8 cellular contexts compared by ENCODE assay signal in the genomic region with DNA sequence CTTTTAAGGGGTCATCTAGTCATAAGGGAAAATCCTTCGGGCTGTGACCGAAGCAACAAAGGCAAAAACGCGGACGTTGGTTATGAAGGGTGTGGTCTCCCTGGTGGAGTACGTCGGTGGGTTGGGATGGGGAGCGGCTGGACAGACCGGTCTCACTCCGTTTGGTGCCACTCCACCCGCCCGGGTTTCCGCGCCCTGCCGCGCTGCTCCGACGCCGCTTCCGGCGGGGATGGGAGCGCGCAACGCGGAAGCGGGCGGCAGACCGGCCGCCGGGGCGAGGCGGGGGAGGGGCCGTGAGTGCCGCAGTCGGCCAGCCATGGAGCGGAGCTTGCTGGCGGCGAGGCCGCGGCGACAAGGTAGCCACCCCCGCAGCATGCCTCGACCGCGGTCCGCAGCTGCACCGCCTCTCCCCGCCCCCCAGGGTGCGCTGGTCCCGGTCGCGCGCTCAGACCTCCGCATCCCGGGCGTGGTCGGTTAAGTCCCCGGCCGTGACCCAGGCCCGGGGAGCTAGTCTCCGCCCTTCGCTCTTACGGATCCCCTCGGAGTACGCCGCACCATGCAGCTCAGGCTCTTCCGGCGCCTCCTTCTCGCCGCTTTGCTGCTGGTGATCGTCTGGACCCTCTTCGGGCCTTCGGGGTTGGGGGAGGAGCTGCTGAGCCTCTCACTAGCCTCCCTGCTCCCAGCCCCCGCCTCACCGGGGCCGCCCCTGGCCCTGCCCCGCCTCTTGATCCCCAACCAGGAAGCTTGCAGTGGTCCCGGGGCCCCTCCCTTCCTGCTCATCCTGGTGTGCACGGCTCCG. TPM values are rescaled to one million over a fixed set of nuclear protein-coding genes. Genes with fewer than 3 reads are reported as not detected.
DNase-seq lines count a peak whose midpoint lies in the region; ATAC-seq and TF ChIP-seq lines count a peak whose summit lies in the region.

A gene with protein sequence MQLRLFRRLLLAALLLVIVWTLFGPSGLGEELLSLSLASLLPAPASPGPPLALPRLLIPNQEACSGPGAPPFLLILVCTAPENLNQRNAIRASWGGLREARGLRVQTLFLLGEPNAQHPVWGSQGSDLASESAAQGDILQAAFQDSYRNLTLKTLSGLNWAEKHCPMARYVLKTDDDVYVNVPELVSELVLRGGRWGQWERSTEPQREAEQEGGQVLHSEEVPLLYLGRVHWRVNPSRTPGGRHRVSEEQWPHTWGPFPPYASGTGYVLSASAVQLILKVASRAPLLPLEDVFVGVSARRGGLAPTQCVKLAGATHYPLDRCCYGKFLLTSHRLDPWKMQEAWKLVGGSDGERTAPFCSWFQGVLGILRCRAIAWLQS (plus strand): TSS at position 260 of the 799 bp plus-strand sequence. CDS start 297 bp downstream, at position 557.

- ATAC-seq in GM21367 (IDR thresholded peaks at IDR 0.05; ENCODE audit: unreplicated experiment): peak; percentile 51
- ATAC-seq in Right ventricle myocardium inferior: peak; percentile 69
- peak; percentile 85 for ATAC-seq in upper lobe of right lung

- no peaks in the 10 kb centered on the region for H3K9me3 Mint-ChIP-seq in activated naive CD8-positive, alpha-beta T cell (ENCODE audit: low read depth)
- H3K9me3 Mint-ChIP-seq in osteocyte (ENCODE audit: unreplicated experiment): no peaks in the 10 kb centered on the region

- peaks cover 52% of the 10 kb centered on the region for H3K4me1 ChIP-seq in upper lobe of right lung

- H3K27me3 Mint-ChIP-seq in activated naive CD8-positive, alpha-beta T cell: no peaks in the 10 kb centered on the region
- H3K27me3 Mint-ChIP-seq in osteocyte (ENCODE audit: unreplicated experiment): no peaks in the 10 kb centered on the region

- H3K27ac ChIP-seq in SK-N-MC (peak within 1 kb of the TSS; percentile 84), upper lobe of right lung (peak within 1 kb of the TSS; percentile 93)

- H3K9ac ChIP-seq in SK-N-MC (ENCODE audit: insufficient read length): peak within 1 kb of the TSS; percentile 63

- H3K4me3 ChIP-seq in SK-N-MC (peak within 1 kb of the TSS; percentile 99), upper lobe of right lung (peak within 1 kb of the TSS; percentile 80)

- H3K27me3 ChIP-seq in upper lobe of right lung: no peaks in the 10 kb centered on the region

- H3K36me3 Mint-ChIP-seq in activated naive CD8-positive, alpha-beta T cell: peaks cover 23% of the 10 kb centered on the region
- peaks cover 30% of the 10 kb centered on the region for H3K36me3 Mint-ChIP-seq in osteocyte (ENCODE audit: unreplicated experiment)

- peaks cover 54% of the 10 kb centered on the region for H3K36me3 ChIP-seq in SK-N-MC (ENCODE audit: insufficient read depth, low read length)
- H3K36me3 ChIP-seq in upper lobe of right lung: peaks cover 51% of the 10 kb centered on the region

- H3K27ac Mint-ChIP-seq in activated naive CD8-positive, alpha-beta T cell: peak within 1 kb of the TSS; percentile 88
- H3K27ac Mint-ChIP-seq in osteocyte (ENCODE audit: unreplicated experiment): peak within 1 kb of the TSS; percentile 94

- H3K9me3 ChIP-seq in SK-N-MC (ENCODE audit: low read depth, low read length) (no peaks in the 10 kb centered on the region), upper lobe of right lung (no peaks in the 10 kb centered on the region)

- peak within 1 kb of the TSS; percentile 96 for H3K4me3 Mint-ChIP-seq in activated naive CD8-positive, alpha-beta T cell
- H3K4me3 Mint-ChIP-seq in osteocyte (ENCODE audit: unreplicated experiment): peak within 1 kb of the TSS; percentile 84

- DNase-seq in DMS53 (lab: John Stamatoyannopoulos, UW) (peak; percentile 96), HuH-7.5 (ENCODE audit: low spot score) (peak; percentile 31), SK-N-MC (ENCODE audit: low read depth, low spot score) (no peak), Right ventricle myocardium inferior (ENCODE audit: missing footprints) (peak; percentile 91), osteocyte (ENCODE audit: extremely low spot score, unreplicated experiment) (no peak), upper lobe of right lung (peak; percentile 90)

- TF ChIP-seq CTCF in osteocyte (IDR thresholded peaks at IDR 0.05) (peak; percentile 62), upper lobe of right lung (IDR thresholded peaks at IDR 0.05) (peak; percentile 53)

- intact Hi-C loops in Right ventricle myocardium inferior (cut with DNase I): no loop called here
- intact Hi-C loops in upper lobe of right lung (cut with DNase I): no loop called here

- peaks cover 43% of the 10 kb centered on the region for H3K4me1 Mint-ChIP-seq in activated naive CD8-positive, alpha-beta T cell (ENCODE audit: low read depth)
- H3K4me1 Mint-ChIP-seq in osteocyte (ENCODE audit: unreplicated experiment): peaks cover 55% of the 10 kb centered on the region

RNA-seq across cellular contexts. Expression of the gene that starts here (rescaled TPM):
- total RNA-seq in Right ventricle myocardium inferior (8.5 TPM), osteocyte (6.3 and 6.5 TPM in 2 replicates), upper lobe of right lung (16.8 TPM)

Comparison
In these comparisons a context has a peak if more than half of its experiments do, and no peak if none do; other contexts are left out.
1. DNase-seq: peak in DMS53 (single experiment), HuH-7.5 (single experiment), Right ventricle myocardium inferior (single experiment) and upper lobe of right lung (single experiment); none in SK-N-MC (single experiment) and osteocyte (single experiment).
2. Peak in every context shown above with its lines, with median percentiles within 50 percentile points of each other: ATAC-seq.